In the genomic region with DNA sequence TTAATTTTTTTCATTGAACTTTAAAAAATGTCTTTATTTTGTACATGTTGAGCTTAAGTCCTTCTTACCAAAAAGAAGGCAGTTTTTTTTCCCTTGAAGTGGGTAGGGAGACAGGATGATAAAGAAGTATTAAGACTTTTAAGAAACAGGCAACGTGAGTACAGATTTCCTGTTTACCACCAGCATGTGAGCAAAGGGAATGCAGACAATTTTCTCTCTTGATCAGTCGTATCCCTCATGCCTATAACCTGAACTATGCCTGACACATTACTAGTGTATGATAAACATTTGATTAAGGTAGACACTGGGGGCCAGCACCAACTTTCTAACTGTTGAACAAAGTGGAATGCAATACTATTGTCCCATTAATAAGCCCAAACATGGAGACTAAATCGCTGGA, we compare ENCODE assay signal across 41 cellular contexts. TPM values are rescaled to one million over a fixed set of nuclear protein-coding genes. Genes with fewer than 3 reads are reported as not detected.
"Had no signal": no experiment of that assay in that cellular context is flagged by ENCODE, and none has a peak within 500 bp of the region (broad histone marks: within the 10 kb centered on the region; RNA-seq: fewer than 3 reads in every experiment).

No MANE protein-coding gene starts in this region.

- H3K36me3 ChIP-seq: ascending aorta, cardiac muscle cell had no signal

- H3K9me3 ChIP-seq: ascending aorta had no signal

- ATAC-seq: activated CD4-positive, CD25-positive, alpha-beta regulatory T cell treated with anti-CD3 and anti-CD28 coated beads, Interleukin-2, amount 50 U/mL, for 24 hours; activated CD8-positive, alpha-beta T cell treated with anti-CD3 and anti-CD28 coated beads for 36 hours; activated naive CD8-positive, alpha-beta T cell treated with anti-CD3 and anti-CD28 coated beads, Interleukin-2, amount 50 U/mL, for 24 hours; activated T-cell treated with anti-CD3 and anti-CD28 coated beads, Interleukin-2, amount 50 U/mL, for 4 hours; activated T-cell treated with anti-CD3 and anti-CD28 coated beads, Interleukin-2, amount 50 U/mL, for 72 hours; activated T-helper 17 cell treated with anti-CD3 and anti-CD28 coated beads, Interleukin-2, amount 50 U/mL, for 72 hours had no signal

- H3K4me1 ChIP-seq: ascending aorta had no signal

- H3K4me3 ChIP-seq: ascending aorta, cardiac muscle cell had no signal

- H3K27me3 ChIP-seq: ascending aorta, cardiac muscle cell had no signal

- H3K36me3 Mint-ChIP-seq: activated CD4-positive, alpha-beta memory T cell treated with anti-CD3 and anti-CD28 coated beads for 36 hours; activated naive CD4-positive, alpha-beta T cell treated with anti-CD3 and anti-CD28 coated beads, Interleukin-2, amount 10 ng/mL, durations not matched to agents 7 days and 5 days; activated naive CD8-positive, alpha-beta T cell; activated naive CD8-positive, alpha-beta T cell treated with anti-CD3 and anti-CD28 coated beads, Interleukin-2, amount 10 ng/mL, durations not matched to agents 7 days and 5 days; brain had no signal

- H3K27me3 Mint-ChIP-seq: brain had no signal

- H3K27ac ChIP-seq: ascending aorta, cardiac muscle cell, VCaP had no signal

- DNase-seq: activated CD4-positive, alpha-beta memory T cell treated with anti-CD3 and anti-CD28 coated beads for 36 hours; activated CD4-positive, alpha-beta T cell treated with anti-CD3 and anti-CD28 coated beads for 4 hours; activated CD4-positive, alpha-beta T cell treated with anti-CD3 and anti-CD28 coated beads, Interleukin-2, amount 10 ng/mL, durations not matched to agents 24 days and 14 days; activated CD4-positive, alpha-beta T cell treated with anti-CD3 and anti-CD28 coated beads, Interleukin-2, amount 50 U/mL, for 1 hour; activated CD4-positive, alpha-beta T cell treated with anti-CD3 and anti-CD28 coated beads, Interleukin-2, amount 50 U/mL, for 4 hours; activated CD4-positive, CD25-positive, alpha-beta regulatory T cell; activated CD8-positive, alpha-beta memory T cell treated with anti-CD3 and anti-CD28 coated beads, Interleukin-2, amount 50 U/mL, for 4 hours; activated CD8-positive, alpha-beta T cell treated with anti-CD3 and anti-CD28 coated beads for 36 hours; activated effector memory CD4-positive, alpha-beta T cell treated with anti-CD3 and anti-CD28 coated beads, Interleukin-2, amount 50 U/mL, for 16 hours; activated gamma-delta T cell treated with Interleukin-2 at 50 U/mL for 16 hours; activated naive CD4-positive, alpha-beta T cell treated with anti-CD3 and anti-CD28 coated beads, Interleukin-2, amount 10 ng/mL, durations not matched to agents 7 days and 5 days; activated naive CD4-positive, alpha-beta T cell treated with Interleukin-2 at 50 U/mL for 16 hours; activated naive CD8-positive, alpha-beta T cell treated with anti-CD3 and anti-CD28 coated beads, Interleukin-2, amount 10 ng/mL, durations not matched to agents 7 days and 5 days; activated naive CD8-positive, alpha-beta T cell treated with anti-CD3 and anti-CD28 coated beads, Interleukin-2, amount 50 U/mL, for 24 hours; activated T-cell treated with anti-CD3 and anti-CD28 coated beads for 4 hours; activated T-cell treated with anti-CD3 and anti-CD28 coated beads, Interleukin-2, amount 50 U/mL, for 1 hour; activated T-cell treated with anti-CD3 and anti-CD28 coated beads, Interleukin-2, amount 50 U/mL, for 4 hours; activated T-cell treated with anti-CD3 and anti-CD28 coated beads, Interleukin-2, amount 50 U/mL, for 72 hours; amygdala; anterior cingulate cortex; caudate nucleus; cerebellar nuclear complex; T-helper 1 cell; T-helper 2 cell; T-helper 9 cell had no signal

- H3K4me3 Mint-ChIP-seq: activated CD4-positive, alpha-beta memory T cell treated with anti-CD3 and anti-CD28 coated beads for 36 hours; activated CD4-positive, alpha-beta T cell treated with anti-CD3 and anti-CD28 coated beads, Interleukin-2, amount 10 ng/mL, durations not matched to agents 24 days and 14 days; activated CD8-positive, alpha-beta T cell treated with anti-CD3 and anti-CD28 coated beads for 36 hours; activated naive CD4-positive, alpha-beta T cell treated with anti-CD3 and anti-CD28 coated beads, Interleukin-2, amount 10 ng/mL, durations not matched to agents 7 days and 5 days; activated naive CD4-positive, alpha-beta T cell treated with anti-CD3 and anti-CD28 coated beads, Interleukin-2, amount 50 U/mL, for 24 hours; activated naive CD8-positive, alpha-beta T cell; activated naive CD8-positive, alpha-beta T cell treated with anti-CD3 and anti-CD28 coated beads, Interleukin-2, amount 10 ng/mL, durations not matched to agents 7 days and 5 days; activated naive CD8-positive, alpha-beta T cell treated with anti-CD3 and anti-CD28 coated beads, Interleukin-2, amount 50 U/mL, for 24 hours; activated T-cell treated with anti-CD3 and anti-CD28 coated beads, Interleukin-2, amount 50 U/mL, for 4 hours; activated T-cell treated with anti-CD3 and anti-CD28 coated beads, Interleukin-2, amount 50 U/mL, for 72 hours; activated T-helper 1 cell treated with anti-CD3 and anti-CD28 coated beads, Interleukin-12 subunit alpha, Interleukin-12 subunit beta, Interleukin-2, Interleukin-4 antibody, amounts not matched to agents 30 ng/mL and 10 ng/mL and 1 ng/mL, durations not matched to agents 14 hours and 24 hours and 36 hours; activated T-helper 17 cell treated with anti-CD3 and anti-CD28 coated beads, Interleukin-2, amount 50 U/mL, for 72 hours; brain; central memory CD8-positive, alpha-beta T cell; T-helper 1 cell treated with Interleukin-12 subunit alpha and Interleukin-12 subunit beta and Interleukin-4 antibody, amounts not matched to agents 30 μg/mL and 1 μg/mL, for 36 hours; T-helper 2 cell treated with Interferon-gamma antibody and Interleukin-4, amounts not matched to agents 5 μg/mL and 100 μg/mL, for 36 hours had no signal

- H3K27ac Mint-ChIP-seq: activated CD4-positive, alpha-beta memory T cell treated with anti-CD3 and anti-CD28 coated beads for 36 hours; activated CD4-positive, alpha-beta T cell treated with anti-CD3 and anti-CD28 coated beads, Interleukin-2, amount 10 ng/mL, durations not matched to agents 24 days and 14 days; activated CD8-positive, alpha-beta T cell treated with anti-CD3 and anti-CD28 coated beads for 36 hours; activated naive CD4-positive, alpha-beta T cell treated with anti-CD3 and anti-CD28 coated beads, Interleukin-2, amount 10 ng/mL, durations not matched to agents 7 days and 5 days; activated naive CD4-positive, alpha-beta T cell treated with anti-CD3 and anti-CD28 coated beads, Interleukin-2, amount 50 U/mL, for 24 hours; activated naive CD8-positive, alpha-beta T cell; activated naive CD8-positive, alpha-beta T cell treated with anti-CD3 and anti-CD28 coated beads, Interleukin-2, amount 10 ng/mL, durations not matched to agents 7 days and 5 days; activated naive CD8-positive, alpha-beta T cell treated with anti-CD3 and anti-CD28 coated beads, Interleukin-2, amount 50 U/mL, for 24 hours; activated T-cell treated with anti-CD3 and anti-CD28 coated beads, Interleukin-2, amount 50 U/mL, for 72 hours; activated T-helper 1 cell treated with anti-CD3 and anti-CD28 coated beads, Interleukin-12 subunit alpha, Interleukin-12 subunit beta, Interleukin-2, Interleukin-4 antibody, amounts not matched to agents 30 ng/mL and 10 ng/mL and 1 ng/mL, durations not matched to agents 14 hours and 24 hours and 36 hours; activated T-helper 17 cell treated with anti-CD3 and anti-CD28 coated beads, Interleukin-2, amount 50 U/mL, for 72 hours; brain; T-helper 1 cell treated with Interleukin-12 subunit alpha and Interleukin-12 subunit beta and Interleukin-4 antibody, amounts not matched to agents 30 μg/mL and 1 μg/mL, for 36 hours; T-helper 2 cell treated with Interferon-gamma antibody and Interleukin-4, amounts not matched to agents 5 μg/mL and 100 μg/mL, for 36 hours had no signal

- H3K4me1 Mint-ChIP-seq: activated naive CD8-positive, alpha-beta T cell treated with anti-CD3 and anti-CD28 coated beads, Interleukin-2, amount 10 ng/mL, durations not matched to agents 7 days and 5 days; activated naive CD8-positive, alpha-beta T cell treated with anti-CD3 and anti-CD28 coated beads, Interleukin-2, amount 50 U/mL, for 24 hours; activated T-helper 17 cell treated with anti-CD3 and anti-CD28 coated beads, Interleukin-2, amount 50 U/mL, for 72 hours; brain; central memory CD8-positive, alpha-beta T cell had no signal

- H3K9me3 Mint-ChIP-seq: activated CD4-positive, alpha-beta memory T cell treated with anti-CD3 and anti-CD28 coated beads for 36 hours; activated CD4-positive, alpha-beta T cell treated with anti-CD3 and anti-CD28 coated beads, Interleukin-2, amount 10 ng/mL, durations not matched to agents 24 days and 14 days; activated CD8-positive, alpha-beta T cell treated with anti-CD3 and anti-CD28 coated beads for 36 hours; activated naive CD4-positive, alpha-beta T cell treated with anti-CD3 and anti-CD28 coated beads, Interleukin-2, amount 10 ng/mL, durations not matched to agents 7 days and 5 days; activated naive CD4-positive, alpha-beta T cell treated with anti-CD3 and anti-CD28 coated beads, Interleukin-2, amount 50 U/mL, for 24 hours; activated naive CD8-positive, alpha-beta T cell treated with anti-CD3 and anti-CD28 coated beads, Interleukin-2, amount 10 ng/mL, durations not matched to agents 7 days and 5 days; activated naive CD8-positive, alpha-beta T cell treated with anti-CD3 and anti-CD28 coated beads, Interleukin-2, amount 50 U/mL, for 24 hours; activated T-cell treated with anti-CD3 and anti-CD28 coated beads, Interleukin-2, amount 50 U/mL, for 4 hours; activated T-cell treated with anti-CD3 and anti-CD28 coated beads, Interleukin-2, amount 50 U/mL, for 72 hours; activated T-helper 1 cell treated with anti-CD3 and anti-CD28 coated beads, Interleukin-12 subunit alpha, Interleukin-12 subunit beta, Interleukin-2, Interleukin-4 antibody, amounts not matched to agents 30 ng/mL and 10 ng/mL and 1 ng/mL, durations not matched to agents 14 hours and 24 hours and 36 hours; brain; central memory CD8-positive, alpha-beta T cell; T-helper 1 cell treated with Interleukin-12 subunit alpha and Interleukin-12 subunit beta and Interleukin-4 antibody, amounts not matched to agents 30 μg/mL and 1 μg/mL, for 36 hours; T-helper 2 cell treated with Interferon-gamma antibody and Interleukin-4, amounts not matched to agents 5 μg/mL and 100 μg/mL, for 36 hours had no signal

RNA-seq across cellular contexts. Expression of a gene that starts 8.8 kb away (rescaled TPM):
- total RNA-seq: activated CD4-positive, alpha-beta memory T cell treated with anti-CD3 and anti-CD28 coated beads for 36 hours; activated CD4-positive, alpha-beta T cell treated with anti-CD3 and anti-CD28 coated beads, Interleukin-2, amount 10 ng/mL, durations not matched to agents 24 days and 14 days; activated CD8-positive, alpha-beta memory T cell treated with anti-CD3 and anti-CD28 coated beads for 36 hours; activated CD8-positive, alpha-beta T cell treated with anti-CD3 and anti-CD28 coated beads for 36 hours; activated naive CD8-positive, alpha-beta T cell treated with anti-CD3 and anti-CD28 coated beads, Interleukin-2, amount 10 ng/mL, durations not matched to agents 7 days and 5 days; activated T-cell treated with anti-CD3 and anti-CD28 coated beads, Interleukin-2, amount 50 U/mL, for 4 hours; activated T-cell treated with anti-CD3 and anti-CD28 coated beads, Interleukin-2, amount 50 U/mL, for 72 hours; activated T-helper 1 cell treated with anti-CD3 and anti-CD28 coated beads, Interleukin-12 subunit alpha, Interleukin-12 subunit beta, Interleukin-2, Interleukin-4 antibody, amounts not matched to agents 30 ng/mL and 10 ng/mL and 1 ng/mL, durations not matched to agents 14 hours and 24 hours and 36 hours; activated T-helper 17 cell treated with anti-CD3 and anti-CD28 coated beads, Interleukin-2, amount 50 U/mL, for 72 hours; ascending aorta; bronchial epithelial cell; cardiac muscle cell; chondrocyte had no signal
- polyA plus RNA-seq: adipose tissue, cardiac muscle cell had no signal

RNA-seq across cellular contexts. Expression of a gene that starts 14.5 kb away (rescaled TPM):
- total RNA-seq: activated CD4-positive, alpha-beta memory T cell treated with anti-CD3 and anti-CD28 coated beads for 36 hours; activated CD4-positive, alpha-beta T cell treated with anti-CD3 and anti-CD28 coated beads, Interleukin-2, amount 10 ng/mL, durations not matched to agents 24 days and 14 days; activated CD8-positive, alpha-beta memory T cell treated with anti-CD3 and anti-CD28 coated beads for 36 hours; activated CD8-positive, alpha-beta T cell treated with anti-CD3 and anti-CD28 coated beads for 36 hours; activated naive CD8-positive, alpha-beta T cell treated with anti-CD3 and anti-CD28 coated beads, Interleukin-2, amount 10 ng/mL, durations not matched to agents 7 days and 5 days; activated T-cell treated with anti-CD3 and anti-CD28 coated beads, Interleukin-2, amount 50 U/mL, for 4 hours; activated T-cell treated with anti-CD3 and anti-CD28 coated beads, Interleukin-2, amount 50 U/mL, for 72 hours; activated T-helper 1 cell treated with anti-CD3 and anti-CD28 coated beads, Interleukin-12 subunit alpha, Interleukin-12 subunit beta, Interleukin-2, Interleukin-4 antibody, amounts not matched to agents 30 ng/mL and 10 ng/mL and 1 ng/mL, durations not matched to agents 14 hours and 24 hours and 36 hours; activated T-helper 17 cell treated with anti-CD3 and anti-CD28 coated beads, Interleukin-2, amount 50 U/mL, for 72 hours; ascending aorta; bronchial epithelial cell; cardiac muscle cell; chondrocyte had no signal
- polyA plus RNA-seq: adipose tissue, cardiac muscle cell had no signal

RNA-seq across cellular contexts. Expression of a gene that starts 22.4 kb away (rescaled TPM):
- total RNA-seq: activated CD4-positive, alpha-beta memory T cell treated with anti-CD3 and anti-CD28 coated beads for 36 hours; activated CD4-positive, alpha-beta T cell treated with anti-CD3 and anti-CD28 coated beads, Interleukin-2, amount 10 ng/mL, durations not matched to agents 24 days and 14 days; activated CD8-positive, alpha-beta memory T cell treated with anti-CD3 and anti-CD28 coated beads for 36 hours; activated CD8-positive, alpha-beta T cell treated with anti-CD3 and anti-CD28 coated beads for 36 hours; activated naive CD8-positive, alpha-beta T cell treated with anti-CD3 and anti-CD28 coated beads, Interleukin-2, amount 10 ng/mL, durations not matched to agents 7 days and 5 days; activated T-cell treated with anti-CD3 and anti-CD28 coated beads, Interleukin-2, amount 50 U/mL, for 4 hours; activated T-cell treated with anti-CD3 and anti-CD28 coated beads, Interleukin-2, amount 50 U/mL, for 72 hours; activated T-helper 1 cell treated with anti-CD3 and anti-CD28 coated beads, Interleukin-12 subunit alpha, Interleukin-12 subunit beta, Interleukin-2, Interleukin-4 antibody, amounts not matched to agents 30 ng/mL and 10 ng/mL and 1 ng/mL, durations not matched to agents 14 hours and 24 hours and 36 hours; activated T-helper 17 cell treated with anti-CD3 and anti-CD28 coated beads, Interleukin-2, amount 50 U/mL, for 72 hours; ascending aorta; bronchial epithelial cell; cardiac muscle cell; chondrocyte had no signal
- polyA plus RNA-seq: adipose tissue, cardiac muscle cell had no signal

RNA-seq across cellular contexts. Expression of a gene that starts 31.0 kb away (rescaled TPM):
- total RNA-seq: activated CD4-positive, alpha-beta memory T cell treated with anti-CD3 and anti-CD28 coated beads for 36 hours; activated CD4-positive, alpha-beta T cell treated with anti-CD3 and anti-CD28 coated beads, Interleukin-2, amount 10 ng/mL, durations not matched to agents 24 days and 14 days; activated CD8-positive, alpha-beta memory T cell treated with anti-CD3 and anti-CD28 coated beads for 36 hours; activated CD8-positive, alpha-beta T cell treated with anti-CD3 and anti-CD28 coated beads for 36 hours; activated naive CD8-positive, alpha-beta T cell treated with anti-CD3 and anti-CD28 coated beads, Interleukin-2, amount 10 ng/mL, durations not matched to agents 7 days and 5 days; activated T-cell treated with anti-CD3 and anti-CD28 coated beads, Interleukin-2, amount 50 U/mL, for 4 hours; activated T-cell treated with anti-CD3 and anti-CD28 coated beads, Interleukin-2, amount 50 U/mL, for 72 hours; activated T-helper 1 cell treated with anti-CD3 and anti-CD28 coated beads, Interleukin-12 subunit alpha, Interleukin-12 subunit beta, Interleukin-2, Interleukin-4 antibody, amounts not matched to agents 30 ng/mL and 10 ng/mL and 1 ng/mL, durations not matched to agents 14 hours and 24 hours and 36 hours; activated T-helper 17 cell treated with anti-CD3 and anti-CD28 coated beads, Interleukin-2, amount 50 U/mL, for 72 hours; ascending aorta; bronchial epithelial cell; cardiac muscle cell; chondrocyte had no signal
- polyA plus RNA-seq: adipose tissue, cardiac muscle cell had no signal

RNA-seq across cellular contexts. Expression of a gene that starts 51.9 kb away (rescaled TPM):
- total RNA-seq: activated CD4-positive, alpha-beta memory T cell treated with anti-CD3 and anti-CD28 coated beads for 36 hours; activated CD4-positive, alpha-beta T cell treated with anti-CD3 and anti-CD28 coated beads, Interleukin-2, amount 10 ng/mL, durations not matched to agents 24 days and 14 days; activated CD8-positive, alpha-beta memory T cell treated with anti-CD3 and anti-CD28 coated beads for 36 hours; activated CD8-positive, alpha-beta T cell treated with anti-CD3 and anti-CD28 coated beads for 36 hours; activated naive CD8-positive, alpha-beta T cell treated with anti-CD3 and anti-CD28 coated beads, Interleukin-2, amount 10 ng/mL, durations not matched to agents 7 days and 5 days; activated T-cell treated with anti-CD3 and anti-CD28 coated beads, Interleukin-2, amount 50 U/mL, for 4 hours; activated T-cell treated with anti-CD3 and anti-CD28 coated beads, Interleukin-2, amount 50 U/mL, for 72 hours; activated T-helper 1 cell treated with anti-CD3 and anti-CD28 coated beads, Interleukin-12 subunit alpha, Interleukin-12 subunit beta, Interleukin-2, Interleukin-4 antibody, amounts not matched to agents 30 ng/mL and 10 ng/mL and 1 ng/mL, durations not matched to agents 14 hours and 24 hours and 36 hours; activated T-helper 17 cell treated with anti-CD3 and anti-CD28 coated beads, Interleukin-2, amount 50 U/mL, for 72 hours; ascending aorta; bronchial epithelial cell; cardiac muscle cell; chondrocyte had no signal
- polyA plus RNA-seq: adipose tissue, cardiac muscle cell had no signal
